Comparison of ENCODE assay signal across 8 cellular contexts in genomic region chr7:34091330-34091917, GRCh38.
DNase-seq lines count a peak whose midpoint lies in the region; ATAC-seq and TF ChIP-seq lines count a peak whose summit lies in the region.

No MANE protein-coding gene starts in this region.

- DNase-seq in Daoy (ENCODE audit: low read depth) (peak; percentile 73), iPS-NIHi11 (ENCODE audit: low spot score) (peak; percentile 46), NCI-H2227 (lab: John Stamatoyannopoulos, UW; ENCODE audit: unreplicated experiment) (no peak), NCI-H187 treated with DMSO at 0.1 percent for 48 hours (lab: John Stamatoyannopoulos, UW) (no peak)

- ATAC-seq in HG02938 (IDR thresholded peaks at IDR 0.05; ENCODE audit: unreplicated experiment) (peak; percentile 57), SK-N-SH treated with all-trans-retinoic acid at 6 μM for 48 hours (peak; percentile 38), HG02763 (IDR thresholded peaks at IDR 0.05; ENCODE audit: unreplicated experiment) (no peak), GM21528 (IDR thresholded peaks at IDR 0.05; ENCODE audit: low FRiP score, unreplicated experiment) (no peak)

TF ChIP-seq in SK-N-SH treated with all-trans-retinoic acid at 6 μM for 48 hours, 23 proteins besides CTCF, POLR2A, EP300 and RAD21:
- TF ChIP-seq ISL1 (CRISPR knock-in tag; IDR thresholded peaks at IDR 0.05), result no peak
- no peak for TF ChIP-seq GLIS3 (CRISPR knock-in tag; IDR thresholded peaks at IDR 0.05)
- no peak for TF ChIP-seq ZFP30 (CRISPR knock-in tag; IDR thresholded peaks at IDR 0.05)
- TF ChIP-seq SNAI2 (CRISPR knock-in tag; IDR thresholded peaks at IDR 0.05), result no peak
- TF ChIP-seq, protein P1, sequence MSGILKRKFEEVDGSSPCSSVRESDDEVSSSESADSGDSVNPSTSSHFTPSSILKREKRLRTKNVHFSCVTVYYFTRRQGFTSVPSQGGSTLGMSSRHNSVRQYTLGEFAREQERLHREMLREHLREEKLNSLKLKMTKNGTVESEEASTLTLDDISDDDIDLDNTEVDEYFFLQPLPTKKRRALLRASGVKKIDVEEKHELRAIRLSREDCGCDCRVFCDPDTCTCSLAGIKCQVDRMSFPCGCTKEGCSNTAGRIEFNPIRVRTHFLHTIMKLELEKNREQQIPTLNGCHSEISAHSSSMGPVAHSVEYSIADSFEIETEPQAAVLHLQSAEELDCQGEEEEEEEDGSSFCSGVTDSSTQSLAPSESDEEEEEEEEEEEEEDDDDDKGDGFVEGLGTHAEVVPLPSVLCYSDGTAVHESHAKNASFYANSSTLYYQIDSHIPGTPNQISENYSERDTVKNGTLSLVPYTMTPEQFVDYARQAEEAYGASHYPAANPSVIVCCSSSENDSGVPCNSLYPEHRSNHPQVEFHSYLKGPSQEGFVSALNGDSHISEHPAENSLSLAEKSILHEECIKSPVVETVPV (CRISPR knock-in tag; IDR thresholded peaks at IDR 0.05), result no peak
- TF ChIP-seq TSHZ2 (CRISPR knock-in tag; IDR thresholded peaks at IDR 0.05), result no peak
- TF ChIP-seq OSR1 (CRISPR knock-in tag; IDR thresholded peaks at IDR 0.05), result no peak
- TF ChIP-seq ZNF8 (CRISPR knock-in tag; IDR thresholded peaks at IDR 0.05), result no peak
- no peak for TF ChIP-seq ARNTL (CRISPR knock-in tag; IDR thresholded peaks at IDR 0.05; ENCODE audit: borderline replicate concordance, low read depth)
- no peak for TF ChIP-seq ZFP3 (CRISPR knock-in tag; IDR thresholded peaks at IDR 0.05)

Comparison
In these comparisons a context has a peak if more than half of its experiments do, and no peak if none do; other contexts are left out.
1. DNase-seq: peak in Daoy (single experiment) and iPS-NIHi11 (single experiment); none in NCI-H2227 (single experiment) and NCI-H187 treated with DMSO at 0.1 percent for 48 hours (single experiment).
2. ATAC-seq: peak in HG02938 (single experiment) and SK-N-SH treated with all-trans-retinoic acid at 6 μM for 48 hours (single experiment); none in HG02763 (single experiment) and GM21528 (single experiment).